ENCODE assay signal across 18 cellular contexts in the genomic region with DNA sequence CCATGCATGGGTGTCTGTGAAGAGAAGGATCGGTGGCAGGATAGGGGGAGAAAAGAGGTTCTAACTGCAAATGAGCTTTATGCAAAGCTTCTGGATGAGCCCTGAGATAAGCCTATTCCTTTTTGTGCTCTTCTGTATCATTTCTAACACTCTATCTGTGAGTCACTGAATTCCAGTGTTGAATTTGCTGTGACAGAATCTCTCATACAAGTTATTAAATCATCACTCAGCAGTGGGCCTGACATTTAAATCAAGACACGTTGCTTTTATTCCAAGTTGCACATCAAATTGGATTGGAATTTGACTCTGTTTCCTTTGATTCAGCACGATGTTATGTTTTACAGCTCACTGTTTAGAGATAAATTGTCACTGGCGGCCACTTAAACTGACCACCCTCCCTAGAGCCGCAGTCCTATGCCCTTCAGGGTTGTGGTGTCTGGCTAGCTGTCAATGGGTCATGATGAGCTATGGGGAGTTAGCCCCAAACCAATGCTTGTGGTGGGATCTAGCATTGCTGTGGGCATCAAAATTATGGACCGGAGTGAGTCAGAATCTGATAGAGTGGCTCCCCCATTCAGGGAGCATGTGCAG. TPM values are rescaled to one million over a fixed set of nuclear protein-coding genes. Genes with fewer than 3 reads are reported as not detected.
A peak's percentile ranks its signal among the peaks of the same experiment; 100 is the strongest.
DNase-seq lines count a peak whose midpoint lies in the region; ATAC-seq lines count a peak whose summit lies in the region.
"Had no signal": no experiment of that assay in that cellular context is flagged by ENCODE, and none has a peak within 500 bp of the region (broad histone marks: within the 10 kb centered on the region; RNA-seq: fewer than 3 reads in every experiment).

No MANE protein-coding gene starts in this region.

- H3K4me1 Mint-ChIP-seq in activated T-helper 17 cell treated with anti-CD3 and anti-CD28 coated beads, Interleukin-2, amount 50 U/mL, for 72 hours: no peaks in the 10 kb centered on the region
- H3K4me1 Mint-ChIP-seq in activated CD4-positive, alpha-beta T cell treated with anti-CD3 and anti-CD28 coated beads, Interleukin-2, amount 10 ng/mL, durations not matched to agents 7 days and 5 days: no peaks in the 10 kb centered on the region
- H3K4me1 Mint-ChIP-seq: activated naive CD4-positive, alpha-beta T cell treated with anti-CD3 and anti-CD28 coated beads, Interleukin-2, amount 50 U/mL, for 24 hours had no signal

- H3K4me1 ChIP-seq in ACC112 (ENCODE audit: control insufficient read depth, insufficient read depth, low read length, unreplicated experiment): peaks cover 10% of the 10 kb centered on the region
- H3K4me1 ChIP-seq: A549 had no signal

- H3K79me2 ChIP-seq in ACC112 (ENCODE audit: control insufficient read depth, insufficient read depth, low read length, unreplicated experiment): no peaks in the 10 kb centered on the region

- no peaks in the 10 kb centered on the region for H3K27me3 ChIP-seq in ACC112 (ENCODE audit: insufficient read depth, low read length)

- no peaks in the 10 kb centered on the region for H3K36me3 ChIP-seq in ACC112 (ENCODE audit: insufficient read depth, low read length)

- H3K27me3 Mint-ChIP-seq in activated T-helper 17 cell treated with anti-CD3 and anti-CD28 coated beads, Interleukin-2, amount 50 U/mL, for 72 hours: no peaks in the 10 kb centered on the region
- H3K27me3 Mint-ChIP-seq in activated CD4-positive, alpha-beta T cell treated with anti-CD3 and anti-CD28 coated beads, Interleukin-2, amount 10 ng/mL, durations not matched to agents 7 days and 5 days: no peaks in the 10 kb centered on the region
- H3K27me3 Mint-ChIP-seq: activated naive CD4-positive, alpha-beta T cell treated with anti-CD3 and anti-CD28 coated beads, Interleukin-2, amount 50 U/mL, for 24 hours; T-helper 17 cell had no signal

- peak overlapping the region; percentile 64 for H3K27ac ChIP-seq in ACC112 (ENCODE audit: low read depth, low read length)
- H3K27ac ChIP-seq: A549 had no signal

- CTCF ChIA-PET in activated CD4-positive, alpha-beta T cell treated with anti-CD3 and anti-CD28 coated beads, Interleukin-2, amount 10 ng/mL, durations not matched to agents 7 days and 5 days (lab: Charles Lee): no interaction called here

- DNase-seq in HCEC 1CT: peak; percentile 78
- DNase-seq in amniotic epithelial cell (ENCODE audit: low read depth): peak; percentile 51
- DNase-seq in hepatic stellate cell (ENCODE audit: low spot score): peak; percentile 32
- DNase-seq in activated CD4-positive, alpha-beta T cell treated with anti-CD3 and anti-CD28 coated beads, Interleukin-2, amount 10 ng/mL, durations not matched to agents 7 days and 5 days: no peak
- no peak for DNase-seq in NCI-H526 treated with DMSO at 0.1 percent for 48 hours (lab: John Stamatoyannopoulos, UW)
- DNase-seq: Calu3; glutamatergic neuron; NCI-H1092; NCI-H2171; stimulated activated CD4-positive, alpha-beta T cell treated with anti-CD3 and anti-CD28 coated beads, Interleukin-4, amount 100 ng/mL, for 1 hour; stimulated activated CD8-positive, alpha-beta memory T cell treated with anti-CD3 and anti-CD28 coated beads, Interleukin-4, amount 100 ng/mL, for 48 hours; T-helper 17 cell had no signal

- H3K4me3 ChIP-seq in ACC112 (ENCODE audit: low read depth, low read length): peak overlapping the region; percentile 37; the same call in 1 of the 2 replicates
- H3K4me3 ChIP-seq: A549 had no signal

- no peaks in the 10 kb centered on the region for H3K9me3 Mint-ChIP-seq in activated T-helper 17 cell treated with anti-CD3 and anti-CD28 coated beads, Interleukin-2, amount 50 U/mL, for 72 hours
- no peaks in the 10 kb centered on the region for H3K9me3 Mint-ChIP-seq in activated CD4-positive, alpha-beta T cell treated with anti-CD3 and anti-CD28 coated beads, Interleukin-2, amount 10 ng/mL, durations not matched to agents 7 days and 5 days
- H3K9me3 Mint-ChIP-seq: activated naive CD4-positive, alpha-beta T cell treated with anti-CD3 and anti-CD28 coated beads, Interleukin-2, amount 50 U/mL, for 24 hours had no signal

- H2AFZ ChIP-seq in ACC112 (ENCODE audit: low read length, unreplicated experiment): no peak overlapping the region

- ATAC-seq in activated T-helper 17 cell treated with anti-CD3 and anti-CD28 coated beads, Interleukin-2, amount 50 U/mL, for 72 hours (replicated peaks): no peak
- no peak for ATAC-seq in HG03565 (IDR thresholded peaks at IDR 0.05; ENCODE audit: unreplicated experiment)
- ATAC-seq: A549, sciatic nerve, T-helper 17 cell had no signal

- no peak overlapping the region for H3K4me3 Mint-ChIP-seq in activated T-helper 17 cell treated with anti-CD3 and anti-CD28 coated beads, Interleukin-2, amount 50 U/mL, for 72 hours
- no peak overlapping the region for H3K4me3 Mint-ChIP-seq in activated CD4-positive, alpha-beta T cell treated with anti-CD3 and anti-CD28 coated beads, Interleukin-2, amount 10 ng/mL, durations not matched to agents 7 days and 5 days
- H3K4me3 Mint-ChIP-seq: activated naive CD4-positive, alpha-beta T cell treated with anti-CD3 and anti-CD28 coated beads, Interleukin-2, amount 50 U/mL, for 24 hours; T-helper 17 cell had no signal

- H3K27ac Mint-ChIP-seq in activated T-helper 17 cell treated with anti-CD3 and anti-CD28 coated beads, Interleukin-2, amount 50 U/mL, for 72 hours: no peak overlapping the region
- H3K27ac Mint-ChIP-seq in activated CD4-positive, alpha-beta T cell treated with anti-CD3 and anti-CD28 coated beads, Interleukin-2, amount 10 ng/mL, durations not matched to agents 7 days and 5 days: no peak overlapping the region
- H3K27ac Mint-ChIP-seq: activated naive CD4-positive, alpha-beta T cell treated with anti-CD3 and anti-CD28 coated beads, Interleukin-2, amount 50 U/mL, for 24 hours; T-helper 17 cell had no signal

- H3K36me3 Mint-ChIP-seq in activated T-helper 17 cell treated with anti-CD3 and anti-CD28 coated beads, Interleukin-2, amount 50 U/mL, for 72 hours (ENCODE audit: low read depth): no peaks in the 10 kb centered on the region
- H3K36me3 Mint-ChIP-seq in activated CD4-positive, alpha-beta T cell treated with anti-CD3 and anti-CD28 coated beads, Interleukin-2, amount 10 ng/mL, durations not matched to agents 7 days and 5 days (ENCODE audit: low read depth): no peaks in the 10 kb centered on the region
- H3K36me3 Mint-ChIP-seq: activated naive CD4-positive, alpha-beta T cell treated with anti-CD3 and anti-CD28 coated beads, Interleukin-2, amount 50 U/mL, for 24 hours had no signal

- POLR2A ChIA-PET in activated CD4-positive, alpha-beta T cell treated with anti-CD3 and anti-CD28 coated beads, Interleukin-2, amount 10 ng/mL, durations not matched to agents 7 days and 5 days (lab: Charles Lee): no interaction called here

RNA-seq across cellular contexts. Expression of a gene that starts 42.7 kb away (rescaled TPM):
- total RNA-seq in activated T-helper 17 cell treated with anti-CD3 and anti-CD28 coated beads, Interleukin-2, amount 50 U/mL, for 72 hours: under 1 TPM in 1 of 2 donors, not detected in 1; 0.45 TPM
- under 1 TPM; 0.23 to 0.30 TPM for total RNA-seq in activated CD4-positive, alpha-beta T cell treated with anti-CD3 and anti-CD28 coated beads, Interleukin-2, amount 10 ng/mL, durations not matched to agents 7 days and 5 days
- total RNA-seq: Calu3, sciatic nerve had no signal

Comparison
In these comparisons a context has a peak if more than half of its experiments do, and no peak if none do; other contexts are left out.
1. DNase-seq: peak in HCEC 1CT (single experiment), amniotic epithelial cell (single experiment) and hepatic stellate cell (single experiment); none in activated CD4-positive, alpha-beta T cell treated with anti-CD3 and anti-CD28 coated beads, Interleukin-2, amount 10 ng/mL, durations not matched to agents 7 days and 5 days (single experiment) and NCI-H526 treated with DMSO at 0.1 percent for 48 hours (single experiment).